In genomic region chr16:67246945-67247697, GRCh38 we compare ENCODE assay signal across 1 cellular context.
TF ChIP-seq lines count a peak whose summit lies in the region.

FHOD1 (minus strand) TSS chr16:67247481; CDS start chr16:67247410, 71 bp downstream.

TF ChIP-seq in K562, 482 proteins besides CTCF, POLR2A, EP300 and RAD21 (continued from another document and continues in another):
- no peak for TF ChIP-seq ZNF318 (IDR thresholded peaks at IDR 0.05; ENCODE audit: borderline replicate concordance in 1 of 2, low read depth in 1 of 2)
- no peak for TF ChIP-seq MECOM (CRISPR knock-in tag; IDR thresholded peaks at IDR 0.05)
- no peak for TF ChIP-seq TCF7L2 (IDR thresholded peaks at IDR 0.05; ENCODE audit: low read depth, low read length)
- TF ChIP-seq DMBX1 (CRISPR knock-in tag; IDR thresholded peaks at IDR 0.05; ENCODE audit: borderline replicate concordance) = no peak
- TF ChIP-seq CTCFL (IDR thresholded peaks at IDR 0.05; ENCODE audit: borderline replicate concordance, insufficient read depth, low read depth, low read length, poor library complexity, severe bottlenecking) = no peak
- no peak for TF ChIP-seq CC2D1A (IDR thresholded peaks at IDR 0.05)
- no peak for TF ChIP-seq ZNF398 (CRISPR knock-in tag; IDR thresholded peaks at IDR 0.05)
- TF ChIP-seq EHMT2 (IDR thresholded peaks at IDR 0.05) = no peak
- no peak for TF ChIP-seq ZNF311 (CRISPR knock-in tag; IDR thresholded peaks at IDR 0.05)
- no peak for TF ChIP-seq SMARCB1 (IDR thresholded peaks at IDR 0.05; ENCODE audit: insufficient read length, low read depth)
- TF ChIP-seq ZNF133 (CRISPR knock-in tag; IDR thresholded peaks at IDR 0.05) = 0 out of 2 replicates have a peak, but pooled peaks have one; percentile 41
- TF ChIP-seq BRF1 (IDR thresholded peaks at IDR 0.05; ENCODE audit: borderline replicate concordance, extremely low read depth, insufficient read length) = no peak
- peak; percentile 76; the same call in 1 of the 2 replicates for TF ChIP-seq PHF8 (IDR thresholded peaks at IDR 0.05; ENCODE audit: borderline replicate concordance, low read length)
- TF ChIP-seq SOX6 (IDR thresholded peaks at IDR 0.05) = no peak
- no peak for TF ChIP-seq SRSF3 (IDR thresholded peaks at IDR 0.05; ENCODE audit: insufficient read depth, low read length)
- TF ChIP-seq GABPB1 (CRISPR knock-in tag; IDR thresholded peaks at IDR 0.05) = peak; percentile 72
- no peak; the same call in 1 of the 2 replicates for TF ChIP-seq E2F3 (CRISPR knock-in tag; IDR thresholded peaks at IDR 0.05)
- no peak for TF ChIP-seq JUN (IDR thresholded peaks at IDR 0.05; ENCODE audit: borderline replicate concordance, low read depth, low read length)
- TF ChIP-seq JUN (CRISPR knock-in tag; IDR thresholded peaks at IDR 0.05; ENCODE audit: borderline replicate concordance) = no peak
- no peak for TF ChIP-seq ZBTB5 (IDR thresholded peaks at IDR 0.05)
- TF ChIP-seq AFF4 (CRISPR knock-in tag; IDR thresholded peaks at IDR 0.05) = no peak
- TF ChIP-seq GMEB1 (CRISPR knock-in tag; IDR thresholded peaks at IDR 0.05) = no peak
- no peak for TF ChIP-seq YBX1 (IDR thresholded peaks at IDR 0.05)
- TF ChIP-seq CEBPZ (IDR thresholded peaks at IDR 0.05; ENCODE audit: borderline replicate concordance, low read depth, low read length) = no peak
- TF ChIP-seq ZNF384 (IDR thresholded peaks at IDR 0.05; ENCODE audit: low read depth, low read length) = no peak
- TF ChIP-seq E2F8 (IDR thresholded peaks at IDR 0.05; ENCODE audit: low read depth, partially characterized antibody) = peak; percentile 93
- TF ChIP-seq NCOR1 (IDR thresholded peaks at IDR 0.05) = no peak
